Comparison of ENCODE assay signal across 8 cellular contexts in genomic region chr4:76420901-76421581, GRCh38. TPM values are rescaled to one million over a fixed set of nuclear protein-coding genes. Genes with fewer than 3 reads are reported as not detected.
A peak's percentile ranks its signal among the peaks of the same experiment; 100 is the strongest.
DNase-seq lines count a peak whose midpoint lies in the region; ATAC-seq and TF ChIP-seq lines count a peak whose summit lies in the region.

TSS of gene CCDC158 (minus strand) at chr4:76421141. CDS start at chr4:76403207, 17,934 bp downstream.

- 2 to 14% methylated on average over 49 to 73 of the region's 73 CpGs for WGBS in tibial nerve, 2 donors

- no peaks in the 10 kb centered on the region for H3K36me3 ChIP-seq in left lung
- H3K36me3 ChIP-seq in tibial nerve = peaks cover 0 to 5% (median 0%) of the 10 kb centered on the region in 3 donors

- peaks cover 31% of the 10 kb centered on the region for H3K27me3 Mint-ChIP-seq in activated CD8-positive, alpha-beta memory T cell treated with anti-CD3 and anti-CD28 coated beads, Interleukin-2, amount 10 ng/mL, durations not matched to agents 7 days and 5 days

- H3K27me3 ChIP-seq in left lung (peaks cover 0 to 25% of the 10 kb centered on the region in 2 donors), tibial nerve (no peaks in the 10 kb centered on the region)

- peak within 1 kb of the TSS; percentile 24 for H3K4me3 Mint-ChIP-seq in activated CD8-positive, alpha-beta memory T cell treated with anti-CD3 and anti-CD28 coated beads, Interleukin-2, amount 10 ng/mL, durations not matched to agents 7 days and 5 days

- intact Hi-C loops in left lung (cut with DNase I) = no loop called here

- H3K36me3 Mint-ChIP-seq in activated CD8-positive, alpha-beta memory T cell treated with anti-CD3 and anti-CD28 coated beads, Interleukin-2, amount 10 ng/mL, durations not matched to agents 7 days and 5 days = no peaks in the 10 kb centered on the region

- peaks cover 9% of the 10 kb centered on the region for H3K4me1 Mint-ChIP-seq in activated CD8-positive, alpha-beta memory T cell treated with anti-CD3 and anti-CD28 coated beads, Interleukin-2, amount 10 ng/mL, durations not matched to agents 7 days and 5 days

- H3K4me3 ChIP-seq in left lung = peak within 1 kb of the TSS; percentile 38 to 44
- H3K4me3 ChIP-seq in tibial nerve = peak within 1 kb of the TSS; percentile 29 to 72 (median 50)

- TF ChIP-seq CTCF in left lung (IDR thresholded peaks at IDR 0.05) (no peak), tibial nerve (IDR thresholded peaks at IDR 0.05) (no peak)

- peak; percentile 58 for ATAC-seq in activated CD8-positive, alpha-beta memory T cell treated with anti-CD3 and anti-CD28 coated beads, Interleukin-2, amount 10 ng/mL, durations not matched to agents 7 days and 5 days
- peak; percentile 88 for ATAC-seq in left lung
- no peak for ATAC-seq in GM21390 (IDR thresholded peaks at IDR 0.05; ENCODE audit: unreplicated experiment)
- ATAC-seq in GM21447 (IDR thresholded peaks at IDR 0.05; ENCODE audit: unreplicated experiment) = no peak

- peaks cover 0 to 10% of the 10 kb centered on the region in 2 donors for H3K4me1 ChIP-seq in left lung
- H3K4me1 ChIP-seq in tibial nerve = peaks cover 0 to 17% (median 0%) of the 10 kb centered on the region in 4 donors

- no peak for DNase-seq in activated CD8-positive, alpha-beta memory T cell treated with anti-CD3 and anti-CD28 coated beads, Interleukin-2, amount 10 ng/mL, durations not matched to agents 7 days and 5 days
- DNase-seq in activated CD8-positive, alpha-beta memory T cell treated with anti-CD3 and anti-CD28 coated beads, Interleukin-2, amount 50 U/mL, for 4 hours = no peak
- DNase-seq in astrocyte of the hippocampus (ENCODE audit: low read depth, low spot score) (peak; percentile 48), left lung (peak in 1 of 2 donors; percentile 86), tibial nerve (ENCODE audit: low spot score in 2 of 2) (no peak), NCI-H187 (lab: John Stamatoyannopoulos, UW) (no peak)

- CTCF ChIA-PET in activated CD8-positive, alpha-beta memory T cell treated with anti-CD3 and anti-CD28 coated beads, Interleukin-2, amount 10 ng/mL, durations not matched to agents 7 days and 5 days (lab: Charles Lee) = no interaction called here

- TF ChIP-seq EP300 in tibial nerve (IDR thresholded peaks at IDR 0.05) = no peak

- no peak within 1 kb of the TSS for H3K27ac ChIP-seq in left lung
- H3K27ac ChIP-seq in tibial nerve = peak within 1 kb of the TSS in 3 of 4 donors; percentile 2 to 71 (median 43)

- no peak within 1 kb of the TSS for H3K27ac Mint-ChIP-seq in activated CD8-positive, alpha-beta memory T cell treated with anti-CD3 and anti-CD28 coated beads, Interleukin-2, amount 10 ng/mL, durations not matched to agents 7 days and 5 days

- no peaks in the 10 kb centered on the region for H3K9me3 ChIP-seq in left lung
- H3K9me3 ChIP-seq in tibial nerve = no peaks in the 10 kb centered on the region

- no peaks in the 10 kb centered on the region for H3K9me3 Mint-ChIP-seq in activated CD8-positive, alpha-beta memory T cell treated with anti-CD3 and anti-CD28 coated beads, Interleukin-2, amount 10 ng/mL, durations not matched to agents 7 days and 5 days (ENCODE audit: low read depth)

- TF ChIP-seq POLR2A in tibial nerve (IDR thresholded peaks at IDR 0.05) = no peak

RNA-seq across cellular contexts. Expression of gene CCDC158, which starts in this region (rescaled TPM):
- total RNA-seq in activated CD8-positive, alpha-beta memory T cell treated with anti-CD3 and anti-CD28 coated beads, Interleukin-2, amount 10 ng/mL, durations not matched to agents 7 days and 5 days = not detected
- total RNA-seq in left lung (under 1 TPM; 0.47 to 0.61 TPM), tibial nerve (1 to 10 TPM in 2 of 4 donors, under 1 TPM in 2; 0.39 to 8.4 (median 0.86) TPM)

Comparison
In these comparisons a context has a peak if more than half of its experiments do, and no peak if none do; other contexts are left out.
1. Peak in ATAC-seq in activated CD8-positive, alpha-beta memory T cell treated with anti-CD3 and anti-CD28 coated beads, Interleukin-2, amount 10 ng/mL, durations not matched to agents 7 days and 5 days; RNA of the gene not detected or under 1 TPM.
2. Peak in ATAC-seq and H3K4me3 ChIP-seq in left lung; RNA of the gene not detected or under 1 TPM.
3. H3K27ac ChIP-seq: peak in tibial nerve (3 of 4); none in left lung (0 of 2).